In the genomic region with DNA sequence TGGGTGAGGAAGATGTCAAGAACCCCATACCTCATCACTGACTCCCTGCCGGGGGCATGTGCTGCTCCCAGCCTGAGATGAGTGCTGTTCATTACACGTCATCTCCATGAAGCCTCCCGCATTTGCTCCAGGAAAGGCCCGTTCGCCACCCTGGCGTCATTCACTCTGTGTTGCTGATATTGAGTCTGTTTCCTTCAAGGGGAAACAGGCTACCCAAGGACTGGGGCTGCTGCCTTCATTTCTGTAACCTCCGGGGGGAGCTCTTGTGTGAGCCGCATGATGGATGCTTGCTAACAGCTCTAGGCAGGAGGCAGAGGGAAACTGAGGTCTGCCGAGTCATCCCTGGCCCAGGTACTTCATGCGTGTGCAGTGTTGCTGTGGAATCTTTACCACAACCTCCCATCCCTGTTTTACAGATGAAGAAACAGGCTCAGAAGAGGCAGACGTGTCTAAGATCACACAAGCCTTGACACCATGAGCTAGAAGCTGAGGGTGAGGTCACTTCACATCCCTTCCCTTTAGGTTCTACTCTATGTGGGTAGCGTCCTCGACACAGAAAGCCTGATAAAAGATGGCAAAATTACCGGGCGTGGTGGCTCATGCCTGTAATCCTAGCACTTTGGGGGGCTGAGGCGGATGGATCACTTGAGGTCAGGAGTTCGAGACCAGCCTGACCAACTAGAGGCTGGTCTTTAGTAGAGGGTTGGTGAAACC, we compare ENCODE assay signal across 8 cellular contexts. TPM values are rescaled to one million over a fixed set of nuclear protein-coding genes. Genes with fewer than 3 reads are reported as not detected.
A peak's percentile ranks its signal among the peaks of the same experiment; 100 is the strongest.
DNase-seq lines count a peak whose midpoint lies in the region; ATAC-seq, FAIRE-seq and TF ChIP-seq lines count a peak whose summit lies in the region.

No MANE protein-coding gene starts in this region.

- no peak for FAIRE-seq in small intestine (lab: Jason Lieb, UNC)

- 65 to 69% (median 66%) methylated on average over 17 of the region's 17 CpGs for WGBS in small intestine, 3 donors

- peaks cover 6% of the 10 kb centered on the region in 2 donors for H3K4me1 ChIP-seq in small intestine (ENCODE audit: control insufficient read depth in 2 of 2, insufficient read depth in 1 of 2, low read depth in 1 of 2, low read length in 1 of 2)

- H3K9me3 ChIP-seq in small intestine (ENCODE audit: control insufficient read depth, low read depth), result no peaks in the 10 kb centered on the region

- no peaks in the 10 kb centered on the region for H3K36me3 ChIP-seq in small intestine (ENCODE audit: control insufficient read depth in 2 of 2, insufficient read depth in 2 of 2, low read length in 2 of 2)

- peaks cover 58% of the 10 kb centered on the region for H3K4me1 Mint-ChIP-seq in activated CD8-positive, alpha-beta memory T cell treated with anti-CD3 and anti-CD28 coated beads, Interleukin-2, amount 10 ng/mL, durations not matched to agents 7 days and 5 days
- H3K4me1 Mint-ChIP-seq in stimulated activated effector memory CD8-positive, alpha-beta T cell treated with anti-CD3 and anti-CD28 coated beads, Interleukin-12 subunit alpha, Interleukin-12 subunit beta, amount 100 ng/mL, for 72 hours, result peaks cover 53% of the 10 kb centered on the region

- no peak overlapping the region for H3K4me3 ChIP-seq in epithelial cell of proximal tubule (ENCODE audit: low read depth, low read length)
- H3K4me3 ChIP-seq in small intestine (ENCODE audit: low read depth in 1 of 2, low read length in 2 of 2), result no peak overlapping the region

- CTCF ChIA-PET in activated CD8-positive, alpha-beta memory T cell treated with anti-CD3 and anti-CD28 coated beads, Interleukin-2, amount 10 ng/mL, durations not matched to agents 7 days and 5 days (lab: Charles Lee), result interaction anchor here (0.6 to 7.9 kb wide), 14 partner anchors 10 to 612 kb away, joined by 3 to 74 read pairs (median 3); partner anchors contain the start of genes PYCARD and ZNF843
- CTCF ChIA-PET in RWPE1 (lab: Yijun Ruan, JAX), result no interaction called here

- DNase-seq in activated CD8-positive, alpha-beta memory T cell treated with anti-CD3 and anti-CD28 coated beads, Interleukin-2, amount 10 ng/mL, durations not matched to agents 7 days and 5 days, result peak; percentile 59
- no peak for DNase-seq in activated CD8-positive, alpha-beta memory T cell treated with anti-CD3 and anti-CD28 coated beads for 24 hours
- DNase-seq in RWPE1 (ENCODE audit: low spot score) (no peak), epithelial cell of proximal tubule (ENCODE audit: low read depth) (no peak), small intestine (no peak)
- DNase-seq in stimulated activated effector memory CD8-positive, alpha-beta T cell treated with anti-CD3 and anti-CD28 coated beads, Interleukin-12 subunit alpha, Interleukin-12 subunit beta, amount 100 ng/mL, for 72 hours (ENCODE audit: low spot score in 2 of 2), result no peak

- H3K27ac ChIP-seq in RWPE1 (peak overlapping the region; percentile 100), small intestine (ENCODE audit: low read depth in 1 of 2, low read length in 1 of 2) (no peak overlapping the region)

- H3K27me3 Mint-ChIP-seq in activated CD8-positive, alpha-beta memory T cell treated with anti-CD3 and anti-CD28 coated beads, Interleukin-2, amount 10 ng/mL, durations not matched to agents 7 days and 5 days, result no peaks in the 10 kb centered on the region

- no peak overlapping the region for H3K4me3 Mint-ChIP-seq in activated CD8-positive, alpha-beta memory T cell treated with anti-CD3 and anti-CD28 coated beads, Interleukin-2, amount 10 ng/mL, durations not matched to agents 7 days and 5 days
- H3K4me3 Mint-ChIP-seq in stimulated activated effector memory CD8-positive, alpha-beta T cell treated with anti-CD3 and anti-CD28 coated beads, Interleukin-12 subunit alpha, Interleukin-12 subunit beta, amount 100 ng/mL, for 72 hours, result peak overlapping the region; percentile 84

- no peak for TF ChIP-seq CTCF in RWPE1 (conservative IDR thresholded peaks at IDR 0.05; ENCODE audit: low read depth)
- peak; percentile 36 for TF ChIP-seq CTCF in epithelial cell of proximal tubule (conservative IDR thresholded peaks at IDR 0.05; ENCODE audit: low read depth, low read length)

- peak overlapping the region; percentile 31 for H3K27ac Mint-ChIP-seq in activated CD8-positive, alpha-beta memory T cell treated with anti-CD3 and anti-CD28 coated beads, Interleukin-2, amount 10 ng/mL, durations not matched to agents 7 days and 5 days
- peak overlapping the region; percentile 81 for H3K27ac Mint-ChIP-seq in stimulated activated effector memory CD8-positive, alpha-beta T cell treated with anti-CD3 and anti-CD28 coated beads, Interleukin-12 subunit alpha, Interleukin-12 subunit beta, amount 100 ng/mL, for 72 hours

- H3K27me3 ChIP-seq in small intestine (ENCODE audit: control insufficient read depth in 2 of 2, insufficient read depth in 2 of 2, low read length in 2 of 2), result no peaks in the 10 kb centered on the region

- H3K9me3 Mint-ChIP-seq in activated CD8-positive, alpha-beta memory T cell treated with anti-CD3 and anti-CD28 coated beads, Interleukin-2, amount 10 ng/mL, durations not matched to agents 7 days and 5 days (ENCODE audit: low read depth), result no peaks in the 10 kb centered on the region
- no peaks in the 10 kb centered on the region for H3K9me3 Mint-ChIP-seq in stimulated activated effector memory CD8-positive, alpha-beta T cell treated with anti-CD3 and anti-CD28 coated beads, Interleukin-12 subunit alpha, Interleukin-12 subunit beta, amount 100 ng/mL, for 72 hours

- POLR2A ChIA-PET in RWPE1 (lab: Yijun Ruan, JAX; ENCODE audit: low non-redundant PET), result no interaction called here

- no peak for ATAC-seq in activated CD8-positive, alpha-beta memory T cell treated with anti-CD3 and anti-CD28 coated beads, Interleukin-2, amount 10 ng/mL, durations not matched to agents 7 days and 5 days
- ATAC-seq in stimulated activated effector memory CD8-positive, alpha-beta T cell treated with anti-CD3 and anti-CD28 coated beads, Interleukin-12 subunit alpha, Interleukin-12 subunit beta, amount 100 ng/mL, for 72 hours, result no peak
- ATAC-seq in HG03175 (IDR thresholded peaks at IDR 0.05; ENCODE audit: unreplicated experiment) (no peak), GM18873 (IDR thresholded peaks at IDR 0.05; ENCODE audit: low FRiP score, unreplicated experiment) (no peak)

- peaks cover 19% of the 10 kb centered on the region for H3K36me3 Mint-ChIP-seq in activated CD8-positive, alpha-beta memory T cell treated with anti-CD3 and anti-CD28 coated beads, Interleukin-2, amount 10 ng/mL, durations not matched to agents 7 days and 5 days
- peaks cover 53% of the 10 kb centered on the region for H3K36me3 Mint-ChIP-seq in stimulated activated effector memory CD8-positive, alpha-beta T cell treated with anti-CD3 and anti-CD28 coated beads, Interleukin-12 subunit alpha, Interleukin-12 subunit beta, amount 100 ng/mL, for 72 hours

RNA-seq across cellular contexts. Expression of gene ARMC5, which starts 3.5 kb away (rescaled TPM):
- 10 to 100 TPM; 19.2 to 22.2 TPM for total RNA-seq in activated CD8-positive, alpha-beta memory T cell treated with anti-CD3 and anti-CD28 coated beads, Interleukin-2, amount 10 ng/mL, durations not matched to agents 7 days and 5 days
- total RNA-seq in epithelial cell of proximal tubule, result 9.2 and 10.3 TPM in 2 replicates
- 10 to 100 TPM; 12.3 to 20.5 (median 15.0) TPM for polyA plus RNA-seq in small intestine

RNA-seq across cellular contexts. Expression of gene ZNF843, which starts 13.2 kb away (rescaled TPM):
- under 1 TPM; 0.16 to 0.29 TPM for total RNA-seq in activated CD8-positive, alpha-beta memory T cell treated with anti-CD3 and anti-CD28 coated beads, Interleukin-2, amount 10 ng/mL, durations not matched to agents 7 days and 5 days
- 0.22 TPM in 1 of 2 replicates, not detected in the other for total RNA-seq in epithelial cell of proximal tubule
- under 1 TPM; 0.30 to 0.54 (median 0.45) TPM for polyA plus RNA-seq in small intestine

RNA-seq across cellular contexts. Expression of gene TGFB1I1, which starts 16.2 kb away (rescaled TPM):
- 1 to 10 TPM in 1 of 2 experiments, under 1 TPM in 1; 0.67 to 1.0 TPM for total RNA-seq in activated CD8-positive, alpha-beta memory T cell treated with anti-CD3 and anti-CD28 coated beads, Interleukin-2, amount 10 ng/mL, durations not matched to agents 7 days and 5 days
- total RNA-seq in epithelial cell of proximal tubule, result 56.8 and 62.2 TPM in 2 replicates
- 10 to 100 TPM in 1 of 3 donors, 1 to 10 TPM in 2; 1.6 to 20.1 (median 7.8) TPM for polyA plus RNA-seq in small intestine

RNA-seq across cellular contexts. Expression of gene SLC5A2, which starts 27.2 kb away (rescaled TPM):
- not detected for total RNA-seq in activated CD8-positive, alpha-beta memory T cell treated with anti-CD3 and anti-CD28 coated beads, Interleukin-2, amount 10 ng/mL, durations not matched to agents 7 days and 5 days
- 0.07 TPM in 1 of 2 replicates, not detected in the other for total RNA-seq in epithelial cell of proximal tubule
- polyA plus RNA-seq in small intestine, result 1 to 10 TPM in 2 of 3 donors, under 1 TPM in 1; 0.81 to 1.8 (median 1.3) TPM

RNA-seq across cellular contexts. Expression of gene COX6A2, which starts 27.6 kb away (rescaled TPM):
- not detected for total RNA-seq in activated CD8-positive, alpha-beta memory T cell treated with anti-CD3 and anti-CD28 coated beads, Interleukin-2, amount 10 ng/mL, durations not matched to agents 7 days and 5 days
- total RNA-seq in epithelial cell of proximal tubule, result not detected in 2 replicates
- polyA plus RNA-seq in small intestine, result 10 to 100 TPM in 2 of 3 donors, under 1 TPM in 1; 0.60 to 24.3 (median 15.0) TPM

Comparison
In these comparisons a context has a peak if more than half of its experiments do, and no peak if none do; other contexts are left out.
1. RNA of gene TGFB1I1, which starts 16.2 kb away (total RNA-seq): 56.8 to 62.2 TPM in epithelial cell of proximal tubule; 0.67 to 1.0 TPM in activated CD8-positive, alpha-beta memory T cell treated with anti-CD3 and anti-CD28 coated beads, Interleukin-2, amount 10 ng/mL, durations not matched to agents 7 days and 5 days; every median in the first group is over 10 times any median in the second.